11 cellular contexts compared by ENCODE assay signal in genomic region chr17:16989953-16990860, GRCh38. TPM values are rescaled to one million over a fixed set of nuclear protein-coding genes. Genes with fewer than 3 reads are reported as not detected.
A peak's percentile ranks its signal among the peaks of the same experiment; 100 is the strongest.
DNase-seq lines count a peak whose midpoint lies in the region; ATAC-seq and TF ChIP-seq lines count a peak whose summit lies in the region.
"Had no signal": no experiment of that assay in that cellular context is flagged by ENCODE, and none has a peak within 500 bp of the region (broad histone marks: within the 10 kb centered on the region; RNA-seq: fewer than 3 reads in every experiment).

No MANE protein-coding gene starts in this region.

- no peaks in the 10 kb centered on the region for H3K27me3 ChIP-seq in spleen (replicated peaks in 1 of 7)

- CTCF ChIA-PET in activated CD8-positive, alpha-beta memory T cell treated with anti-CD3 and anti-CD28 coated beads, Interleukin-2, amount 10 ng/mL, durations not matched to agents 7 days and 5 days (lab: Charles Lee) = interaction anchor here (1.4 to 8.3 kb wide), 5 partner anchors 10 to 74 kb away, joined by 3 to 68 read pairs (median 14); no protein-coding TSS in a partner anchor

- H3K36me3 ChIP-seq in spleen = no peaks in the 10 kb centered on the region

- ATAC-seq in activated CD8-positive, alpha-beta memory T cell treated with anti-CD3 and anti-CD28 coated beads, Interleukin-2, amount 10 ng/mL, durations not matched to agents 7 days and 5 days = no peak
- no peak for ATAC-seq in HG03139 (IDR thresholded peaks at IDR 0.05; ENCODE audit: unreplicated experiment)

- peaks cover 38% of the 10 kb centered on the region for H3K4me1 Mint-ChIP-seq in activated CD8-positive, alpha-beta memory T cell treated with anti-CD3 and anti-CD28 coated beads, Interleukin-2, amount 10 ng/mL, durations not matched to agents 7 days and 5 days
- H3K4me1 Mint-ChIP-seq in dendritic cell treated with granulocyte-macrophage colony-stimulating factor and Interleukin-4, amounts not matched to agents 40 ng/mL and 50 ng/mL, for 4 days (ENCODE audit: low read depth) = peaks cover 58% of the 10 kb centered on the region

- peak overlapping the region; percentile 98 for H3K27ac Mint-ChIP-seq in activated CD8-positive, alpha-beta memory T cell treated with anti-CD3 and anti-CD28 coated beads, Interleukin-2, amount 10 ng/mL, durations not matched to agents 7 days and 5 days
- peak overlapping the region; percentile 94 for H3K27ac Mint-ChIP-seq in dendritic cell treated with granulocyte-macrophage colony-stimulating factor and Interleukin-4, amounts not matched to agents 40 ng/mL and 50 ng/mL, for 4 days

- H3K27me3 Mint-ChIP-seq in activated CD8-positive, alpha-beta memory T cell treated with anti-CD3 and anti-CD28 coated beads, Interleukin-2, amount 10 ng/mL, durations not matched to agents 7 days and 5 days = no peaks in the 10 kb centered on the region
- H3K27me3 Mint-ChIP-seq in dendritic cell treated with granulocyte-macrophage colony-stimulating factor and Interleukin-4, amounts not matched to agents 40 ng/mL and 50 ng/mL, for 4 days = no peaks in the 10 kb centered on the region

- WGBS in spleen, 5 donors = 82 to 89% (median 86%) methylated on average over 10 to 11 of the region's 11 CpGs

- peak overlapping the region; percentile 20 to 92 (median 79) for H3K27ac ChIP-seq in spleen

- no peak for TF ChIP-seq CTCF in spleen (IDR thresholded peaks at IDR 0.05 in 8 of 11, conservative IDR thresholded peaks at IDR 0.05 in 3 of 11)

- no peak for TF ChIP-seq POLR2A in spleen (IDR thresholded peaks at IDR 0.05)

- H3K9me3 Mint-ChIP-seq in activated CD8-positive, alpha-beta memory T cell treated with anti-CD3 and anti-CD28 coated beads, Interleukin-2, amount 10 ng/mL, durations not matched to agents 7 days and 5 days (ENCODE audit: low read depth) = no peaks in the 10 kb centered on the region
- no peaks in the 10 kb centered on the region for H3K9me3 Mint-ChIP-seq in dendritic cell treated with granulocyte-macrophage colony-stimulating factor and Interleukin-4, amounts not matched to agents 40 ng/mL and 50 ng/mL, for 4 days

- intact Hi-C loops in dendritic cell treated with granulocyte-macrophage colony-stimulating factor and Interleukin-4, amounts not matched to agents 40 ng/mL and 50 ng/mL, for 4 days (cut with micrococcal nuclease) = loop anchor here (2.0 kb wide), 2 partner anchors 67 to 453 kb away; no protein-coding TSS in a partner anchor
- intact Hi-C loops in spleen (cut with DNase I; ENCODE audit: low total_unique reads) = loop anchor here (10.0 kb wide), 1 partner anchor 345 kb away; no protein-coding TSS in a partner anchor

- H3K4me3 Mint-ChIP-seq in activated CD8-positive, alpha-beta memory T cell treated with anti-CD3 and anti-CD28 coated beads, Interleukin-2, amount 10 ng/mL, durations not matched to agents 7 days and 5 days = no peak overlapping the region
- H3K4me3 Mint-ChIP-seq in dendritic cell treated with granulocyte-macrophage colony-stimulating factor and Interleukin-4, amounts not matched to agents 40 ng/mL and 50 ng/mL, for 4 days = no peak overlapping the region

- peak overlapping the region in 1 of 8 donors; percentile 56 for H3K4me3 ChIP-seq in spleen

- no peaks in the 10 kb centered on the region for H3K36me3 Mint-ChIP-seq in activated CD8-positive, alpha-beta memory T cell treated with anti-CD3 and anti-CD28 coated beads, Interleukin-2, amount 10 ng/mL, durations not matched to agents 7 days and 5 days
- no peaks in the 10 kb centered on the region for H3K36me3 Mint-ChIP-seq in dendritic cell treated with granulocyte-macrophage colony-stimulating factor and Interleukin-4, amounts not matched to agents 40 ng/mL and 50 ng/mL, for 4 days (ENCODE audit: low read depth)

- no peak for DNase-seq in activated CD8-positive, alpha-beta memory T cell treated with anti-CD3 and anti-CD28 coated beads, Interleukin-2, amount 10 ng/mL, durations not matched to agents 7 days and 5 days
- DNase-seq in activated CD8-positive, alpha-beta memory T cell treated with anti-CD3 and anti-CD28 coated beads, Interleukin-2, amount 50 U/mL, for 48 hours = no peak
- DNase-seq in NCI-H1694 treated with DMSO at 0.1 percent for 48 hours (lab: John Stamatoyannopoulos, UW) (peak; percentile 37), spleen (no peak), DMS79 treated with DMSO at 0.1 percent for 48 hours (lab: John Stamatoyannopoulos, UW) (no peak), NCI-H748 (lab: John Stamatoyannopoulos, UW; ENCODE audit: unreplicated experiment) (no peak)
- DNase-seq: activated naive CD4-positive, alpha-beta T cell treated with anti-CD3 and anti-CD28 coated beads, Interleukin-2, amount 50 U/mL, for 16 hours; kidney; posterior cingulate gyrus had no signal

- H3K4me1 ChIP-seq in spleen = peaks cover 23 to 55% (median 42%) of the 10 kb centered on the region in 6 donors

- H3K9me3 ChIP-seq in spleen = no peaks in the 10 kb centered on the region

RNA-seq across cellular contexts. Expression of gene TNFRSF13B, which starts 18.3 kb away (rescaled TPM):
- not detected for total RNA-seq in activated CD8-positive, alpha-beta memory T cell treated with anti-CD3 and anti-CD28 coated beads, Interleukin-2, amount 10 ng/mL, durations not matched to agents 7 days and 5 days
- 10 to 100 TPM; 25.1 to 52.1 (median 40.4) TPM for total RNA-seq in spleen
- polyA plus RNA-seq in spleen = 100 to 1,000 TPM in 2 of 3 donors, 10 to 100 TPM in 1; 65.9 to 142 (median 119) TPM

RNA-seq across cellular contexts. Expression of gene MPRIP, which starts 52.0 kb away (rescaled TPM):
- 100 to 1,000 TPM; 206 to 209 TPM for total RNA-seq in activated CD8-positive, alpha-beta memory T cell treated with anti-CD3 and anti-CD28 coated beads, Interleukin-2, amount 10 ng/mL, durations not matched to agents 7 days and 5 days
- total RNA-seq in spleen = 100 to 1,000 TPM; 120 to 309 (median 197) TPM
- polyA plus RNA-seq in spleen = 100 to 1,000 TPM in 1 of 3 donors, 10 to 100 TPM in 2; 52.3 to 114 (median 83.0) TPM

Comparison
In these comparisons a context has a peak if more than half of its experiments do, and no peak if none do; other contexts are left out.
1. RNA of gene TNFRSF13B, which starts 18.3 kb away (total RNA-seq): 25.1 to 52.1 TPM in spleen; not detected in activated CD8-positive, alpha-beta memory T cell treated with anti-CD3 and anti-CD28 coated beads, Interleukin-2, amount 10 ng/mL, durations not matched to agents 7 days and 5 days; every median in the first group is over 10 times any median in the second.